30 cellular contexts compared by ENCODE assay signal in the genomic region with DNA sequence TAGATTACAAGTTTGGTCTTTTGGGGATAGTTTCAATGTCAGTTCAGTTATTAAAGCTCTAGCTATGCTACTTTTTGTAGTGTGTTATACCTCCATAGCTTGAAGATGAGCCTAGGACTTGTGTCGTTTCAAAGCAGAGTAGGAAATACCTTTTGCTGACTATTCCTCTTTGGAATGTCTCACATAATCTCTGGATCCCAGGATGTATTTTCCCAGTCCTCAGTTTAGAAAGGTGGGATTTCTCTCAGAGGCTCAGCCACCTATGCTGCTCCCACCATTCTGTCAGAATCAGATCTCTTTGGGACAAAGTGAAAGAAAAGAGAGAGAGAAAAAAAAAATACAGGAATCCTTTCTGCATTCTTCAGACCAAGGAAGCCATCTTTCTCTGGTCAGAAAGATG.
"Had no signal": no experiment of that assay in that cellular context is flagged by ENCODE, and none has a peak within 500 bp of the region (broad histone marks: within the 10 kb centered on the region; RNA-seq: fewer than 3 reads in every experiment).

No MANE protein-coding gene starts in this region.

- H3K27me3 Mint-ChIP-seq: activated CD4-positive, alpha-beta memory T cell treated with anti-CD3 and anti-CD28 coated beads for 36 hours; activated CD4-positive, alpha-beta T cell treated with anti-CD3 and anti-CD28 coated beads for 36 hours; activated CD4-positive, alpha-beta T cell treated with anti-CD3 and anti-CD28 coated beads, Interleukin-2, amount 10 ng/mL, durations not matched to agents 24 days and 14 days; activated CD8-positive, alpha-beta memory T cell treated with anti-CD3 and anti-CD28 coated beads, Interleukin-2, amount 10 ng/mL, durations not matched to agents 7 days and 5 days; activated naive CD8-positive, alpha-beta T cell treated with anti-CD3 and anti-CD28 coated beads for 36 hours; activated naive CD8-positive, alpha-beta T cell treated with anti-CD3 and anti-CD28 coated beads, Interleukin-2, amount 50 U/mL, for 24 hours; brain had no signal

- H3K4me3 Mint-ChIP-seq: activated CD4-positive, alpha-beta memory T cell treated with anti-CD3 and anti-CD28 coated beads for 36 hours; activated CD4-positive, alpha-beta T cell treated with anti-CD3 and anti-CD28 coated beads for 36 hours; activated CD4-positive, alpha-beta T cell treated with anti-CD3 and anti-CD28 coated beads, Interleukin-2, amount 10 ng/mL, durations not matched to agents 24 days and 14 days; activated CD8-positive, alpha-beta memory T cell treated with anti-CD3 and anti-CD28 coated beads, Interleukin-2, amount 10 ng/mL, durations not matched to agents 7 days and 5 days; activated CD8-positive, alpha-beta T cell treated with anti-CD3 and anti-CD28 coated beads, Interleukin-2, amount 10 ng/mL, durations not matched to agents 7 days and 5 days; activated naive CD4-positive, alpha-beta T cell treated with anti-CD3 and anti-CD28 coated beads for 36 hours; activated naive CD4-positive, alpha-beta T cell treated with anti-CD3 and anti-CD28 coated beads, Interleukin-2, amount 50 U/mL, for 24 hours; activated naive CD8-positive, alpha-beta T cell treated with anti-CD3 and anti-CD28 coated beads for 36 hours; activated naive CD8-positive, alpha-beta T cell treated with anti-CD3 and anti-CD28 coated beads, Interleukin-2, amount 50 U/mL, for 24 hours; activated T-helper 1 cell treated with anti-CD3 and anti-CD28 coated beads, Interleukin-12 subunit alpha, Interleukin-12 subunit beta, Interleukin-2, Interleukin-4 antibody, amounts not matched to agents 30 ng/mL and 10 ng/mL and 1 ng/mL, durations not matched to agents 14 hours and 24 hours and 36 hours; brain had no signal

- H3K4me3 ChIP-seq: adrenal gland, ascending aorta, breast epithelium, cardiac muscle cell, colonic mucosa, heart left ventricle had no signal

- H3K36me3 ChIP-seq: adrenal gland, ascending aorta, breast epithelium, cardiac muscle cell, colonic mucosa, heart left ventricle had no signal

- DNase-seq: activated CD4-positive, alpha-beta memory T cell treated with anti-CD3 and anti-CD28 coated beads for 36 hours; activated CD4-positive, alpha-beta T cell treated with anti-CD3 and anti-CD28 coated beads for 36 hours; activated CD4-positive, alpha-beta T cell treated with anti-CD3 and anti-CD28 coated beads, Interleukin-2, amount 10 ng/mL, durations not matched to agents 24 days and 14 days; activated CD4-positive, CD25-positive, alpha-beta regulatory T cell; activated CD4-positive, CD25-positive, alpha-beta regulatory T cell treated with anti-CD3 and anti-CD28 coated beads, Interleukin-2, amount 50 U/mL, for 72 hours; activated CD8-positive, alpha-beta memory T cell treated with anti-CD3 and anti-CD28 coated beads, Interleukin-2, amount 10 ng/mL, durations not matched to agents 7 days and 5 days; activated CD8-positive, alpha-beta memory T cell treated with anti-CD3 and anti-CD28 coated beads, Interleukin-2, amount 50 U/mL, for 4 hours; activated CD8-positive, alpha-beta T cell treated with anti-CD3 and anti-CD28 coated beads, Interleukin-2, amount 10 ng/mL, durations not matched to agents 7 days and 5 days; activated effector memory CD4-positive, alpha-beta T cell treated with anti-CD3 and anti-CD28 coated beads, Interleukin-2, amount 50 U/mL, for 16 hours; activated naive CD4-positive, alpha-beta T cell treated with anti-CD3 and anti-CD28 coated beads for 36 hours; activated naive CD8-positive, alpha-beta T cell treated with anti-CD3 and anti-CD28 coated beads for 36 hours; activated naive CD8-positive, alpha-beta T cell treated with anti-CD3 and anti-CD28 coated beads, Interleukin-2, amount 50 U/mL, for 24 hours; activated T-cell treated with anti-CD3 and anti-CD28 coated beads, Interleukin-2, amount 50 U/mL, for 1 hour; activated T-cell treated with anti-CD3 and anti-CD28 coated beads, Interleukin-2, amount 50 U/mL, for 48 hours; adrenal gland; central memory CD4-positive, alpha-beta T cell; cerebellar nuclear complex; colonic mucosa; effector CD8-positive, alpha-beta T cell; foreskin fibroblast; heart left ventricle; T-helper 2 cell had no signal

- H3K27ac ChIP-seq: adrenal gland, ascending aorta, breast epithelium, cardiac muscle cell, colonic mucosa, heart left ventricle had no signal

- ATAC-seq: activated CD4-positive, alpha-beta T cell treated with anti-CD3 and anti-CD28 coated beads for 36 hours; activated CD8-positive, alpha-beta memory T cell treated with anti-CD3 and anti-CD28 coated beads, Interleukin-2, amount 10 ng/mL, durations not matched to agents 7 days and 5 days; activated CD8-positive, alpha-beta T cell treated with anti-CD3 and anti-CD28 coated beads, Interleukin-2, amount 10 ng/mL, durations not matched to agents 7 days and 5 days; activated naive CD8-positive, alpha-beta T cell treated with anti-CD3 and anti-CD28 coated beads, Interleukin-2, amount 50 U/mL, for 24 hours; esophagus mucosa; heart left ventricle had no signal

- H3K9me3 Mint-ChIP-seq: activated CD4-positive, alpha-beta T cell treated with anti-CD3 and anti-CD28 coated beads, Interleukin-2, amount 10 ng/mL, durations not matched to agents 24 days and 14 days; activated T-helper 1 cell treated with anti-CD3 and anti-CD28 coated beads, Interleukin-12 subunit alpha, Interleukin-12 subunit beta, Interleukin-2, Interleukin-4 antibody, amounts not matched to agents 30 ng/mL and 10 ng/mL and 1 ng/mL, durations not matched to agents 14 hours and 24 hours and 36 hours; brain had no signal

- H3K27me3 ChIP-seq: adrenal gland, ascending aorta, breast epithelium, cardiac muscle cell, colonic mucosa, heart left ventricle had no signal

- H3K4me1 ChIP-seq: adrenal gland, ascending aorta, breast epithelium, colonic mucosa, heart left ventricle had no signal

- H3K27ac Mint-ChIP-seq: activated CD4-positive, alpha-beta memory T cell treated with anti-CD3 and anti-CD28 coated beads for 36 hours; activated CD4-positive, alpha-beta T cell treated with anti-CD3 and anti-CD28 coated beads for 36 hours; activated CD4-positive, alpha-beta T cell treated with anti-CD3 and anti-CD28 coated beads, Interleukin-2, amount 10 ng/mL, durations not matched to agents 24 days and 14 days; activated CD8-positive, alpha-beta memory T cell treated with anti-CD3 and anti-CD28 coated beads, Interleukin-2, amount 10 ng/mL, durations not matched to agents 7 days and 5 days; activated CD8-positive, alpha-beta T cell treated with anti-CD3 and anti-CD28 coated beads, Interleukin-2, amount 10 ng/mL, durations not matched to agents 7 days and 5 days; activated naive CD4-positive, alpha-beta T cell treated with anti-CD3 and anti-CD28 coated beads for 36 hours; activated naive CD4-positive, alpha-beta T cell treated with anti-CD3 and anti-CD28 coated beads, Interleukin-2, amount 50 U/mL, for 24 hours; activated naive CD8-positive, alpha-beta T cell treated with anti-CD3 and anti-CD28 coated beads for 36 hours; activated naive CD8-positive, alpha-beta T cell treated with anti-CD3 and anti-CD28 coated beads, Interleukin-2, amount 50 U/mL, for 24 hours; activated T-helper 1 cell treated with anti-CD3 and anti-CD28 coated beads, Interleukin-12 subunit alpha, Interleukin-12 subunit beta, Interleukin-2, Interleukin-4 antibody, amounts not matched to agents 30 ng/mL and 10 ng/mL and 1 ng/mL, durations not matched to agents 14 hours and 24 hours and 36 hours; activated T-helper 2 cell treated with anti-CD3 and anti-CD28 coated beads, Interferon-gamma antibody, Interleukin-2, Interleukin-4, amounts not matched to agents 10 μg/mL and 5 μg/mL and 100 μg/mL, durations not matched to agents 14 hours and 24 hours and 36 hours; brain had no signal

- H3K36me3 Mint-ChIP-seq: activated CD4-positive, alpha-beta memory T cell treated with anti-CD3 and anti-CD28 coated beads for 36 hours; activated CD8-positive, alpha-beta memory T cell treated with anti-CD3 and anti-CD28 coated beads, Interleukin-2, amount 10 ng/mL, durations not matched to agents 7 days and 5 days; activated naive CD4-positive, alpha-beta T cell treated with anti-CD3 and anti-CD28 coated beads, Interleukin-2, amount 50 U/mL, for 24 hours; activated naive CD8-positive, alpha-beta T cell treated with anti-CD3 and anti-CD28 coated beads for 36 hours; brain had no signal

- H3K4me1 Mint-ChIP-seq: activated CD4-positive, alpha-beta T cell treated with anti-CD3 and anti-CD28 coated beads for 36 hours; activated CD4-positive, alpha-beta T cell treated with anti-CD3 and anti-CD28 coated beads, Interleukin-2, amount 10 ng/mL, durations not matched to agents 24 days and 14 days; activated CD8-positive, alpha-beta memory T cell treated with anti-CD3 and anti-CD28 coated beads, Interleukin-2, amount 10 ng/mL, durations not matched to agents 7 days and 5 days; activated naive CD4-positive, alpha-beta T cell treated with anti-CD3 and anti-CD28 coated beads, Interleukin-2, amount 50 U/mL, for 24 hours; activated naive CD8-positive, alpha-beta T cell treated with anti-CD3 and anti-CD28 coated beads for 36 hours; activated naive CD8-positive, alpha-beta T cell treated with anti-CD3 and anti-CD28 coated beads, Interleukin-2, amount 50 U/mL, for 24 hours; brain had no signal

- H3K9me3 ChIP-seq: adrenal gland, ascending aorta, breast epithelium, colonic mucosa, heart left ventricle had no signal
